In the genomic region with DNA sequence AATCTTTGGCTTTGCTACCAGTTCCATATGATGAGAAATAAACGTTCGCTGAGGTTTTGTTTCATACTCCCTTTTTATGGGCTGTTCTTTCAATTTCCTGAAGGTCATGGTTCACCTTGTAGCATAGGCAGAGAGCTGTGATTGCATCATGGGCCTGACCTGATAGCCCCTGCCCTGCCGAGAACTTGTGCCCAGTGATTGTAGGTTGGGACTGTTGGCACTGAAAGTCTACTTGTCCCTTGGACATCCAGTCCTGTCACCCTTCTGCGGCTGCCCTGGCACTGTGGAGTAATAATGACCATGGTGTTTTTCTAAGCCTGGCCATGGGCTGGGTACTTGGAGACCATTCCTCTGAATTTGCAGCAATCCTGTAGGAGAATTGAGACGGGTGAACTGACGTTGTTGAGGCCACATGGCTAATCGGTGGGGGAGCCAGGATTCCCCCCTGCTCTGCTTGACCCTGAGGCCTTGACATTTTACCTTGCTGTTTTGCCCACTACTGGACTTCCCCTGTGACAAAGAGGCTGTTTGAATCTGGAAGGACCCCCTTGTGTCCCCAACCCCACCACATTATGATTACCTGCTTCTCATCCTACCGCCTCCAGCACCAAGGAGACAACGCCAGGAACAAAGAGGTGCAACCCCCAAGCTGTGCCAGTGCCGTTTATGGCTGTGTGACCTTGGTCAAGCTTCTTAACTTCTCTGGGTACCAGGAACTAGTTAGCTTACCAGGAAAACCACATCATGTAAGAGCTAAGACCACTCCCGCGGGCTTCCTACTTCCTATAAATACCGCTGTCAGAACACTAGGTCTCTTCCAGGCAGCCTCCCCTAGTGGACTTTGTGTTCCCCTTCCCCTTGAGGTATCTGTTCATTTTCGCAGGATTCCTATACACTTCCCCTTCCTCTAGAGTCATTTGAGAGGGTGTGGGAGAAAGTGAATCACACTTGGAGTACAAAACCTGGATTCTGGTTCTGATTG, we compare ENCODE assay signal across 1 cellular context.
TF ChIP-seq lines count a peak whose summit lies in the region.

No MANE protein-coding gene starts in this region.

TF ChIP-seq in K562, 482 proteins besides CTCF, POLR2A, EP300 and RAD21 (continued from another document):
- TF ChIP-seq, protein P1, sequence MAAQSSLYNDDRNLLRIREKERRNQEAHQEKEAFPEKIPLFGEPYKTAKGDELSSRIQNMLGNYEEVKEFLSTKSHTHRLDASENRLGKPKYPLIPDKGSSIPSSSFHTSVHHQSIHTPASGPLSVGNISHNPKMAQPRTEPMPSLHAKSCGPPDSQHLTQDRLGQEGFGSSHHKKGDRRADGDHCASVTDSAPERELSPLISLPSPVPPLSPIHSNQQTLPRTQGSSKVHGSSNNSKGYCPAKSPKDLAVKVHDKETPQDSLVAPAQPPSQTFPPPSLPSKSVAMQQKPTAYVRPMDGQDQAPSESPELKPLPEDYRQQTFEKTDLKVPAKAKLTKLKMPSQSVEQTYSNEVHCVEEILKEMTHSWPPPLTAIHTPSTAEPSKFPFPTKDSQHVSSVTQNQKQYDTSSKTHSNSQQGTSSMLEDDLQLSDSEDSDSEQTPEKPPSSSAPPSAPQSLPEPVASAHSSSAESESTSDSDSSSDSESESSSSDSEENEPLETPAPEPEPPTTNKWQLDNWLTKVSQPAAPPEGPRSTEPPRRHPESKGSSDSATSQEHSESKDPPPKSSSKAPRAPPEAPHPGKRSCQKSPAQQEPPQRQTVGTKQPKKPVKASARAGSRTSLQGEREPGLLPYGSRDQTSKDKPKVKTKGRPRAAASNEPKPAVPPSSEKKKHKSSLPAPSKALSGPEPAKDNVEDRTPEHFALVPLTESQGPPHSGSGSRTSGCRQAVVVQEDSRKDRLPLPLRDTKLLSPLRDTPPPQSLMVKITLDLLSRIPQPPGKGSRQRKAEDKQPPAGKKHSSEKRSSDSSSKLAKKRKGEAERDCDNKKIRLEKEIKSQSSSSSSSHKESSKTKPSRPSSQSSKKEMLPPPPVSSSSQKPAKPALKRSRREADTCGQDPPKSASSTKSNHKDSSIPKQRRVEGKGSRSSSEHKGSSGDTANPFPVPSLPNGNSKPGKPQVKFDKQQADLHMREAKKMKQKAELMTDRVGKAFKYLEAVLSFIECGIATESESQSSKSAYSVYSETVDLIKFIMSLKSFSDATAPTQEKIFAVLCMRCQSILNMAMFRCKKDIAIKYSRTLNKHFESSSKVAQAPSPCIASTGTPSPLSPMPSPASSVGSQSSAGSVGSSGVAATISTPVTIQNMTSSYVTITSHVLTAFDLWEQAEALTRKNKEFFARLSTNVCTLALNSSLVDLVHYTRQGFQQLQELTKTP (IDR thresholded peaks at IDR 0.05; ENCODE audit: low read depth in 1 of 2, partially characterized antibody in 2 of 2): no peak
- TF ChIP-seq ESRRA (IDR thresholded peaks at IDR 0.05; ENCODE audit: borderline replicate concordance, low read depth): peak; percentile 59
- TF ChIP-seq, protein P2, sequence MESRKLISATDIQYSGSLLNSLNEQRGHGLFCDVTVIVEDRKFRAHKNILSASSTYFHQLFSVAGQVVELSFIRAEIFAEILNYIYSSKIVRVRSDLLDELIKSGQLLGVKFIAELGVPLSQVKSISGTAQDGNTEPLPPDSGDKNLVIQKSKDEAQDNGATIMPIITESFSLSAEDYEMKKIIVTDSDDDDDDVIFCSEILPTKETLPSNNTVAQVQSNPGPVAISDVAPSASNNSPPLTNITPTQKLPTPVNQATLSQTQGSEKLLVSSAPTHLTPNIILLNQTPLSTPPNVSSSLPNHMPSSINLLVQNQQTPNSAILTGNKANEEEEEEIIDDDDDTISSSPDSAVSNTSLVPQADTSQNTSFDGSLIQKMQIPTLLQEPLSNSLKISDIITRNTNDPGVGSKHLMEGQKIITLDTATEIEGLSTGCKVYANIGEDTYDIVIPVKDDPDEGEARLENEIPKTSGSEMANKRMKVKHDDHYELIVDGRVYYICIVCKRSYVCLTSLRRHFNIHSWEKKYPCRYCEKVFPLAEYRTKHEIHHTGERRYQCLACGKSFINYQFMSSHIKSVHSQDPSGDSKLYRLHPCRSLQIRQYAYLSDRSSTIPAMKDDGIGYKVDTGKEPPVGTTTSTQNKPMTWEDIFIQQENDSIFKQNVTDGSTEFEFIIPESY (CRISPR knock-in tag; IDR thresholded peaks at IDR 0.05): peak; percentile 87
- TF ChIP-seq, protein P3, sequence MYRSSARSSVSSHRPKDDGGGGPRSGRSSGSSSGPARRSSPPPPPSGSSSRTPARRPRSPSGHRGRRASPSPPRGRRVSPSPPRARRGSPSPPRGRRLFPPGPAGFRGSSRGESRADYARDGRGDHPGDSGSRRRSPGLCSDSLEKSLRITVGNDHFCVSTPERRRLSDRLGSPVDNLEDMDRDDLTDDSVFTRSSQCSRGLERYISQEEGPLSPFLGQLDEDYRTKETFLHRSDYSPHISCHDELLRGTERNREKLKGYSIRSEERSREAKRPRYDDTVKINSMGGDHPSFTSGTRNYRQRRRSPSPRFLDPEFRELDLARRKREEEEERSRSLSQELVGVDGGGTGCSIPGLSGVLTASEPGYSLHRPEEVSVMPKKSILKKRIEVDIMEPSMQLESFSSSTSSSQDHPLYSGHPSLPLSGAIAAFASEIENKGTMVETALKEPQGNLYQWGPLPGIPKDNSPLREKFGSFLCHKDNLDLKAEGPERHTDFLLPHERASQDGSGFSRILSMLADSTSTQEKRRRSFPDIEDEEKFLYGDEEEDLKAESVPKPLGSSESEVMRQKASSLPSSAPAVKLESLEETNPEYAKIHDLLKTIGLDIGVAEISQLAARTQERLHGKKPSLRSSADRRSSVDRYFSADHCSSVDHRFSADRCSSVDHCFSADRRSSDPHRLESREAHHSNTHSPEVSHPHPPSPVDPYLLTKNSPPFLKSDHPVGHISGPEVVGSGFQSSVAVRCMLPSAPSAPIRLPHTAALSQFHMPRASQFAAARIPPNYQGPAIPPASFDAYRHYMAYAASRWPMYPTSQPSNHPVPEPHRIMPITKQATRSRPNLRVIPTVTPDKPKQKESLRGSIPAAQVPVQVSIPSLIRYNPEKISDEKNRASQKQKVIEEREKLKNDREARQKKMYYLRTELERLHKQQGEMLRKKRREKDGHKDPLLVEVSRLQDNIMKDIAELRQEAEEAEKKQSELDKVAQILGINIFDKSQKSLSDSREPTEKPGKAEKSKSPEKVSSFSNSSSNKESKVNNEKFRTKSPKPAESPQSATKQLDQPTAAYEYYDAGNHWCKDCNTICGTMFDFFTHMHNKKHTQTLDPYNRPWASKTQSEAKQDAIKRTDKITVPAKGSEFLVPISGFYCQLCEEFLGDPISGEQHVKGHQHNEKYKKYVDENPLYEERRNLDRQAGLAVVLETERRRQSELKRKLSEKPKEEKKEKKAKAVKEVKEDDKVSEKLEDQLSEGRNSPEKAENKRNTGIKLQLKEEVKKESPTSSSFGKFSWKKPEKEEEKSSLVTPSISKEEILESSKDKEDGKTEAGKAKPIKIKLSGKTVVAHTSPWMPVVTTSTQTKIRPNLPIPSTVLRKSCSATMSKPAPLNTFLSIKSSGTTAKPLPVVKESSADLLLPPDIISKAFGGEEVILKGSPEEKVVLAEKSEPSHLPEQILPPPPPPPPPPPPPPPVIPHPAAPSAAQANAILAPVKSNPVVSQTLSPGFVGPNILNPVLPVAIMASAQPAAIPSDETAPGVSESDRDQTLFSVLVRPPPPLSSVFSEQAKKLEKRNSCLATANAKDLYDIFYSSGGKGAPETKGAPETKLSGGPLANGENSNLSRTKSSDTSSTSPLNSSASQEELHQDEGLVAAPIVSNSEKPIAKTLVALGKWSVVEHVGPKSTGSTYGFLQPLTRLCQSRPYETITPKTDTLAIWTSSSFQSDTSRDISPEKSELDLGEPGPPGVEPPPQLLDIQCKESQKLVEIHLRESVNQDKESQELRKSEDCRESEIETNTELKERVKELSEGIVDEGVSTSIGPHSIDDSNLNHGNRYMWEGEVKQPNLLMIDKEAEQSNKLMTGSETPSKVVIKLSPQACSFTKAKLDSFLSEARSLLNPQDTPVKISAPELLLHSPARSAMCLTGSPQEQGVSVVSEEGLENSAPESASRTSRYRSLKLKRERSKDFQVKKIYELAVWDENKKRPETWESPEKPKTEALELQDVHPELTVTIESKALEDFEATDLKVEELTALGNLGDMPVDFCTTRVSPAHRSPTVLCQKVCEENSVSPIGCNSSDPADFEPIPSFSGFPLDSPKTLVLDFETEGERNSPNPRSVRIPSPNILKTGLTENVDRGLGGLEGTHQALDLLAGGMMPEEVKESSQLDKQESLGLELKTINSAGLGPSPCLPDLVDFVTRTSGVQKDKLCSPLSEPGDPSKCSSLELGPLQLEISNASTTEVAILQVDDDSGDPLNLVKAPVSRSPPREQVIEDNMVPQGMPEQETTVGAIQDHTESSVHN (IDR thresholded peaks at IDR 0.05; ENCODE audit: borderline replicate concordance in 1 of 2, low read depth in 1 of 2): no peak
